In genomic region chr4:88219099-88219498, GRCh38 we compare ENCODE assay signal across 8 cellular contexts.
DNase-seq lines count a peak whose midpoint lies in the region; ATAC-seq and TF ChIP-seq lines count a peak whose summit lies in the region.

No MANE protein-coding gene starts in this region.

- intact Hi-C loops in Calu3 (cut with micrococcal nuclease; ENCODE audit: unreplicated experiment), result loop anchor here (1.0 to 5.0 kb wide), 3 partner anchors 148 to 296 kb away; no protein-coding TSS in a partner anchor
- intact Hi-C loops in naive thymus-derived CD4-positive, alpha-beta T cell (cut with micrococcal nuclease), result loop anchor here (1.0 to 10.0 kb wide), 6 partner anchors 65 to 806 kb away; partner anchors contain the start of genes PPM1K (in 2 of the 2) and HERC5 (in 1 of the 2)

- no TSS peak for BruUV-seq in Calu3 (replicated peaks; lab: Mats Ljungman, UMichigan)

- no peak overlapping the region for H3K4me3 Mint-ChIP-seq in Calu3 (ENCODE audit: low read depth, unreplicated experiment)
- H3K4me3 Mint-ChIP-seq in naive thymus-derived CD4-positive, alpha-beta T cell, result peak overlapping the region in 2 of 10 donors; percentile 23 to 61

- H3K27ac ChIP-seq in naive thymus-derived CD4-positive, alpha-beta T cell (ENCODE audit: low read depth, low read length), result no peak overlapping the region

- H3K36me3 ChIP-seq in naive thymus-derived CD4-positive, alpha-beta T cell (ENCODE audit: control insufficient read depth in 2 of 3, insufficient read depth in 3 of 3, low read length in 3 of 3), result no peaks in the 10 kb centered on the region

- H3K4me1 ChIP-seq in naive thymus-derived CD4-positive, alpha-beta T cell (ENCODE audit: control insufficient read depth in 2 of 2, insufficient read depth in 2 of 2, low read length in 2 of 2), result no peaks in the 10 kb centered on the region

- H3K27me3 Mint-ChIP-seq in Calu3 (ENCODE audit: unreplicated experiment), result peaks cover 8% of the 10 kb centered on the region
- H3K27me3 Mint-ChIP-seq in naive thymus-derived CD4-positive, alpha-beta T cell, result peaks cover 0 to 9% (median 0%) of the 10 kb centered on the region in 5 donors

- H3K9me3 ChIP-seq in naive thymus-derived CD4-positive, alpha-beta T cell (ENCODE audit: control insufficient read depth in 2 of 3, low read length in 3 of 3), result no peaks in the 10 kb centered on the region

- ATAC-seq in GM19452 (IDR thresholded peaks at IDR 0.05; ENCODE audit: unreplicated experiment) (peak; percentile 67), HG03095 (IDR thresholded peaks at IDR 0.05; ENCODE audit: unreplicated experiment) (no peak)
- peak; percentile 85 for ATAC-seq in naive thymus-derived CD4-positive, alpha-beta T cell

- CTCF ChIA-PET in Calu3 (lab: Charles Lee), result interaction anchor here (0.7 to 1.9 kb wide), 7 partner anchors 65 to 298 kb away, joined by 3 to 35 read pairs (median 5); partner anchors contain the start of genes HERC5, HERC6 and PPM1K
- CTCF ChIA-PET in naive thymus-derived CD4-positive, alpha-beta T cell (lab: Charles Lee), result interaction anchor here (0.7 to 2.0 kb wide), 22 partner anchors 8 to 366 kb away, joined by 3 to 47 read pairs (median 3); partner anchors contain the start of genes HERC5, PPM1K and PYURF

- no peaks in the 10 kb centered on the region for H3K27me3 ChIP-seq in naive thymus-derived CD4-positive, alpha-beta T cell (ENCODE audit: control insufficient read depth in 2 of 2, insufficient read depth in 2 of 2, low read length in 2 of 2)

- DNase-seq in Calu3 (peak; percentile 26), LoVo (ENCODE audit: low spot score) (peak; percentile 71), SHP77 treated with DMSO at 0.1 percent for 48 hours (lab: John Stamatoyannopoulos, UW) (peak; percentile 17), epithelial cell of esophagus (ENCODE audit: low read depth) (peak; percentile 60)
- DNase-seq in naive thymus-derived CD4-positive, alpha-beta T cell, result peak in 7 of 9 donors; percentile 21 to 64 (median 49)
- no peak for DNase-seq in activated effector memory CD4-positive, alpha-beta T cell treated with anti-CD3 and anti-CD28 coated beads, Interleukin-2, amount 50 U/mL, for 16 hours

- POLR2A ChIA-PET in naive thymus-derived CD4-positive, alpha-beta T cell (lab: Charles Lee), result interaction anchor here (0.9 to 1.0 kb wide), 2 partner anchors 65 to 195 kb away, joined by 3 to 5 read pairs; partner anchors contain the start of gene PPM1K

- H3K9me3 Mint-ChIP-seq in Calu3 (ENCODE audit: low read depth, unreplicated experiment), result peaks cover 4% of the 10 kb centered on the region
- peaks cover 0 to 5% (median 0%) of the 10 kb centered on the region in 11 donors for H3K9me3 Mint-ChIP-seq in naive thymus-derived CD4-positive, alpha-beta T cell

- no peak overlapping the region for H3K27ac Mint-ChIP-seq in Calu3 (ENCODE audit: unreplicated experiment)
- no peak overlapping the region for H3K27ac Mint-ChIP-seq in naive thymus-derived CD4-positive, alpha-beta T cell

- no peaks in the 10 kb centered on the region for H3K36me3 Mint-ChIP-seq in Calu3 (ENCODE audit: insufficient read depth, unreplicated experiment)
- H3K36me3 Mint-ChIP-seq in naive thymus-derived CD4-positive, alpha-beta T cell, result peaks cover 0 to 5% (median 0%) of the 10 kb centered on the region in 5 donors

- H3K4me1 Mint-ChIP-seq in Calu3 (ENCODE audit: low read depth, unreplicated experiment), result no peaks in the 10 kb centered on the region
- H3K4me1 Mint-ChIP-seq in naive thymus-derived CD4-positive, alpha-beta T cell, result peaks cover 5 to 9% (median 7%) of the 10 kb centered on the region in 7 donors

- peak; percentile 23 for TF ChIP-seq CTCF in Calu3 (IDR thresholded peaks at IDR 0.05; ENCODE audit: unreplicated experiment)
- TF ChIP-seq CTCF in epithelial cell of esophagus (IDR thresholded peaks at IDR 0.05; ENCODE audit: insufficient read depth, low read depth, low read length, missing control alignments), result peak; percentile 55

- H3K4me3 ChIP-seq in epithelial cell of esophagus (ENCODE audit: low read length), result no peak overlapping the region
- H3K4me3 ChIP-seq in naive thymus-derived CD4-positive, alpha-beta T cell (ENCODE audit: low read length), result no peak overlapping the region
